ENCODE assay signal across 9 cellular contexts in the genomic region with DNA sequence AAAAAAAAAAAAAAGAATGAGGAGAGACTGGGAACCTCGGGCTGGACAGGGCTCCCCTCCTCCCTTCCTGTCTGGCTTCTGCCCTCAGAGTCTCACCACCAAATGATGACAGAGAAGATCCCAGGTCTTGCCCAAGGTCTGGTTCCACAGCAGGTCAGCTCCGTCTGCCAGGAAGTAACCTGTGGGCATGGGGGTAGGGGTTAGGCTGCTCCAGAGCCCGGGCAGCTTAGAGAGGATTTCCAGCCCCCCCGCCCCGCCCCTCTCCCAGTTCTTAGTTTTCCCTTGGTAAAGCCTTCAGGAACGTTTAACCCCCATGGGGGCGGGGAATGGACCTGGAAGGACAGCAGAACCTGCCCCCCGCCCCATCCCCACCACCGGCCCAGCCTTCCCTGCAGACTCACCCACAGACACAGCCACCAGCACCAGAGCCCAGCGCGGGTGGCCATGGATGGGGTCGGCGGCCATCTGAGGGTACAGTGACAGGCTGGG. TPM values are rescaled to one million over a fixed set of nuclear protein-coding genes. Genes with fewer than 3 reads are reported as not detected.
DNase-seq lines count a peak whose midpoint lies in the region; ATAC-seq and TF ChIP-seq lines count a peak whose summit lies in the region.
"Had no signal": no experiment of that assay in that cellular context is flagged by ENCODE, and none has a peak within 500 bp of the region (broad histone marks: within the 10 kb centered on the region; RNA-seq: fewer than 3 reads in every experiment).

No MANE protein-coding gene starts in this region.

- CTCF ChIA-PET in activated CD8-positive, alpha-beta T cell treated with anti-CD3 and anti-CD28 coated beads for 36 hours (lab: Charles Lee): interaction anchor here (1.1 to 1.7 kb wide), 2 partner anchors 42 to 61 kb away, joined by 3 to 5 read pairs; partner anchors contain the start of gene RILP

- H3K27me3 Mint-ChIP-seq in activated CD8-positive, alpha-beta T cell treated with anti-CD3 and anti-CD28 coated beads for 36 hours: peaks cover 23% of the 10 kb centered on the region

- peaks cover 10 to 55% (median 42%) of the 10 kb centered on the region in 9 donors for H3K4me1 ChIP-seq in heart right ventricle
- peaks cover 37% of the 10 kb centered on the region for H3K4me1 ChIP-seq in psoas muscle

- no peak overlapping the region for H3K27ac Mint-ChIP-seq in activated CD8-positive, alpha-beta T cell treated with anti-CD3 and anti-CD28 coated beads for 36 hours

- H3K27me3 ChIP-seq in heart right ventricle: peaks cover 0 to 11% (median 0%) of the 10 kb centered on the region in 7 donors
- no peaks in the 10 kb centered on the region for H3K27me3 ChIP-seq in psoas muscle (ENCODE audit: insufficient read depth in 3 of 3, low read length in 2 of 3)

- no peak for TF ChIP-seq CTCF in activated CD8-positive, alpha-beta T cell treated with anti-CD3 and anti-CD28 coated beads for 36 hours (IDR thresholded peaks at IDR 0.05)
- TF ChIP-seq CTCF in heart right ventricle (IDR thresholded peaks at IDR 0.05) (no peak), psoas muscle (IDR thresholded peaks at IDR 0.05) (no peak)

- POLR2A ChIA-PET in activated CD8-positive, alpha-beta T cell treated with anti-CD3 and anti-CD28 coated beads for 36 hours (lab: Charles Lee): no interaction called here

- peak; percentile 51 for DNase-seq in GM03348 (ENCODE audit: low spot score)
- DNase-seq in activated CD8-positive, alpha-beta T cell treated with anti-CD3 and anti-CD28 coated beads for 36 hours: no peak
- DNase-seq in heart right ventricle: no peak
- peak; percentile 48 to 54 for DNase-seq in psoas muscle
- DNase-seq in amniotic stem cell (lab: John Stamatoyannopoulos, UW): no peak
- no peak for DNase-seq in head of caudate nucleus
- no peak for DNase-seq in GDM1 (lab: John Stamatoyannopoulos, UW)
- DNase-seq: NCI-H1694 had no signal

- H3K9me3 Mint-ChIP-seq in activated CD8-positive, alpha-beta T cell treated with anti-CD3 and anti-CD28 coated beads for 36 hours: no peaks in the 10 kb centered on the region

- peak overlapping the region; percentile 10 for H3K4me3 Mint-ChIP-seq in activated CD8-positive, alpha-beta T cell treated with anti-CD3 and anti-CD28 coated beads for 36 hours

- H3K36me3 ChIP-seq in heart right ventricle (peaks cover 0 to 49% (median 24%) of the 10 kb centered on the region in 9 donors), psoas muscle (ENCODE audit: insufficient read depth in 1 of 2, low read depth in 1 of 2) (peaks cover 3 to 35% of the 10 kb centered on the region in 2 donors)

- H3K4me3 ChIP-seq in heart right ventricle: peak overlapping the region; percentile 64 to 88 (median 78)
- peak overlapping the region; percentile 97 for H3K4me3 ChIP-seq in psoas muscle

- H3K27ac ChIP-seq in heart right ventricle (peak overlapping the region in 9 of 10 donors; percentile 76 to 99 (median 84)), psoas muscle (peak overlapping the region; percentile 71)

- no peak for ATAC-seq in activated CD8-positive, alpha-beta T cell treated with anti-CD3 and anti-CD28 coated beads for 36 hours
- ATAC-seq in heart right ventricle (peak in 2 of 8 donors; percentile 4 to 5), psoas muscle (peak in 3 of 4 donors; percentile 32 to 36 (median 35)), HG03520 (IDR thresholded peaks at IDR 0.05; ENCODE audit: unreplicated experiment) (no peak)

- intact Hi-C loops in activated CD8-positive, alpha-beta T cell treated with anti-CD3 and anti-CD28 coated beads for 36 hours (cut with micrococcal nuclease): no loop called here
- intact Hi-C loops in heart right ventricle (cut with DNase I) (no loop called here), psoas muscle (cut with DNase I) (no loop called here), head of caudate nucleus (cut with DNase I) (no loop called here)

- H3K4me1 Mint-ChIP-seq in activated CD8-positive, alpha-beta T cell treated with anti-CD3 and anti-CD28 coated beads for 36 hours (ENCODE audit: low read depth): peaks cover 12% of the 10 kb centered on the region

- WGBS in heart right ventricle, 2 donors: 4 to 12% methylated on average over 11 to 12 of the region's 13 CpGs
- WGBS in psoas muscle, 3 donors: 29 to 32% (median 31%) methylated on average over 9 to 13 of the region's 13 CpGs

- H3K9me3 ChIP-seq in heart right ventricle: no peaks in the 10 kb centered on the region
- no peaks in the 10 kb centered on the region for H3K9me3 ChIP-seq in psoas muscle

- peaks cover 3% of the 10 kb centered on the region for H3K36me3 Mint-ChIP-seq in activated CD8-positive, alpha-beta T cell treated with anti-CD3 and anti-CD28 coated beads for 36 hours (ENCODE audit: low read depth)

RNA-seq across cellular contexts. Expression of gene TLCD2, which starts 0.7 kb away (rescaled TPM):
- under 1 TPM; 0.07 to 0.09 TPM for total RNA-seq in activated CD8-positive, alpha-beta T cell treated with anti-CD3 and anti-CD28 coated beads for 36 hours
- total RNA-seq in heart right ventricle (1 to 10 TPM in 9 of 10 donors, under 1 TPM in 1; 0.96 to 6.0 (median 1.9) TPM), psoas muscle (1 to 10 TPM; 1.6 to 2.9 (median 1.9) TPM)
- polyA plus RNA-seq in heart right ventricle (1 to 10 TPM; 1.6 to 3.2 TPM), psoas muscle (1 to 10 TPM; 1.1 to 1.4 (median 1.1) TPM)

RNA-seq across cellular contexts. Expression of gene WDR81, which starts 15.1 kb away (rescaled TPM):
- total RNA-seq in activated CD8-positive, alpha-beta T cell treated with anti-CD3 and anti-CD28 coated beads for 36 hours: 1 to 10 TPM; 7.0 to 8.0 TPM
- 10 to 100 TPM in 4 of 10 donors, 1 to 10 TPM in 6; 7.7 to 16.9 (median 9.2) TPM for total RNA-seq in heart right ventricle
- 10 to 100 TPM in 1 of 2 donors, 1 to 10 TPM in 1; 8.5 to 14.9 TPM for polyA plus RNA-seq in heart right ventricle
- total RNA-seq in psoas muscle: 10 to 100 TPM; 15.1 to 23.7 (median 20.8) TPM
- polyA plus RNA-seq in psoas muscle: 10 to 100 TPM; 18.1 to 27.9 (median 18.5) TPM

RNA-seq across cellular contexts. Expression of gene PRPF8, which starts 24.8 kb away (rescaled TPM):
- 100 to 1,000 TPM; 370 to 428 TPM for total RNA-seq in activated CD8-positive, alpha-beta T cell treated with anti-CD3 and anti-CD28 coated beads for 36 hours
- total RNA-seq in heart right ventricle (100 to 1,000 TPM; 137 to 205 (median 179) TPM), psoas muscle (100 to 1,000 TPM; 218 to 305 (median 223) TPM)
- polyA plus RNA-seq in heart right ventricle (100 to 1,000 TPM in 1 of 2 donors, 10 to 100 TPM in 1; 79.1 to 107 TPM), psoas muscle (100 to 1,000 TPM in 1 of 3 donors, 10 to 100 TPM in 2; 84.8 to 138 (median 90.2) TPM)

RNA-seq across cellular contexts. Expression of gene SERPINF2, which starts 33.2 kb away (rescaled TPM):
- under 1 TPM; 0.11 to 0.18 TPM for total RNA-seq in activated CD8-positive, alpha-beta T cell treated with anti-CD3 and anti-CD28 coated beads for 36 hours
- total RNA-seq in heart right ventricle: 1 to 10 TPM in 3 of 10 donors, under 1 TPM in 5, not detected in 2; 0.18 to 1.3 (median 0.41) TPM
- 1 to 10 TPM; 2.0 to 2.8 TPM for polyA plus RNA-seq in heart right ventricle
- total RNA-seq in psoas muscle: 1 to 10 TPM in 2 of 4 donors, under 1 TPM in 2; 0.74 to 4.0 (median 2.2) TPM
- polyA plus RNA-seq in psoas muscle: 1 to 10 TPM; 2.4 to 3.9 (median 3.7) TPM

RNA-seq across cellular contexts. Expression of gene SERPINF1, which starts 52.4 kb away (rescaled TPM):
- 1 to 10 TPM; 6.8 to 6.9 TPM for total RNA-seq in activated CD8-positive, alpha-beta T cell treated with anti-CD3 and anti-CD28 coated beads for 36 hours
- total RNA-seq in heart right ventricle (100 to 1,000 TPM in 4 of 10 donors, 10 to 100 TPM in 6; 26.2 to 185 (median 89.1) TPM), psoas muscle (100 to 1,000 TPM; 300 to 485 (median 454) TPM)
- polyA plus RNA-seq in heart right ventricle (100 to 1,000 TPM; 181 to 247 TPM), psoas muscle (100 to 1,000 TPM; 236 to 500 (median 365) TPM)

Comparison
In these comparisons a context has a peak if more than half of its experiments do, and no peak if none do; other contexts are left out.
1. DNase-seq: peak in GM03348 (single experiment) and psoas muscle (2 of 2); none in activated CD8-positive, alpha-beta T cell treated with anti-CD3 and anti-CD28 coated beads for 36 hours (single experiment), heart right ventricle (0 of 2), amniotic stem cell (single experiment), head of caudate nucleus (0 of 42) and GDM1 (single experiment).
2. ATAC-seq: peak in psoas muscle (3 of 4); none in activated CD8-positive, alpha-beta T cell treated with anti-CD3 and anti-CD28 coated beads for 36 hours (single experiment) and HG03520 (single experiment).